ENCODE assay signal across 2 cellular contexts in the genomic region with DNA sequence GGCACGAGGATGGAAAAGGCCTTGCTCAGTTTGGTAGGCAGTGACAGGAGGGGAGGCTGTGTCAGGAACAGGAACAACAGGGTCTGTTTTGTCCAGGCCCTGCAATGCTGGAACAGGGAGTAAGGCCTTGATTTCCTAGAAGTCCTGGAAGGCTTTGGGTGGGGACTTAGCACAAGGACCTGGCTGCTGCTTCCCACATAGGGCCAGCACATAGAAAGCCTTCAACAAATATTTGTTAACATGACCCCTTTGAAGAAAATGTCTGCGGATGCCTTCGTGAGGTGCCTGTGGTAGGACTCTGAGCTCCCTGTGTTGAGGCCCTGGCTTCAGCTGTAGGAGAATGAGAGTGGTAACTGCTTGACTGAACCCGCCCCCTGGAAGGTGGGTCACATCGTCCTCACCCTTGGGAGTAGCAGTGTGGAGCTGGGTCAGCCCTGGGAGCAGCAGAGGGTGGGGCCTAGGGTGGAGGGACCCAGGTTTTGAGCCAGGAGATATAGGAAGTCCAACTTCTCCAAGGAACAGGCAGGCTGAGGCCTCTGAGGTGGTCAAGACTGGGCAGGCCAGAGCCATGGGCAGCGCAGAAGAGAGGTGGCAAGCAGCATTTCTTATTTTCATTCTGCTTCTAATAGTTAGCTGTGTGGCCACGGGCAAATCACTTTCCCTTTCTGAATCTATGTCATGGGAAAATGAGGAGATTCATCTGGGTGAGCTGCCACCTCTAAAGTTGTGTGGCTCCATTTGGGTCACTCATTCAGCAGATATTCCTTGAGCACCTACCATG.
TF ChIP-seq lines count a peak whose summit lies in the region.

No MANE protein-coding gene starts in this region.

TF ChIP-seq in IMR-90, 13 proteins besides CTCF, POLR2A, EP300 and RAD21:
- TF ChIP-seq SMC3 (IDR thresholded peaks at IDR 0.05; ENCODE audit: low read depth, low read length) (no peak), BHLHE40 (IDR thresholded peaks at IDR 0.05; ENCODE audit: low read depth, low read length) (no peak), RCOR1 (IDR thresholded peaks at IDR 0.05; ENCODE audit: insufficient replicate concordance, low read length) (no peak), CEBPB (IDR thresholded peaks at IDR 0.05; ENCODE audit: low read depth, low read length) (no peak), MXI1 (IDR thresholded peaks at IDR 0.05; ENCODE audit: borderline replicate concordance, low read depth, low read length) (no peak), MAZ (IDR thresholded peaks at IDR 0.05; ENCODE audit: borderline replicate concordance, low read depth, low read length) (no peak), FOS (IDR thresholded peaks at IDR 0.05; ENCODE audit: low read depth, low read length) (no peak), RFX5 (IDR thresholded peaks at IDR 0.05; ENCODE audit: low read depth, low read length) (no peak), NFE2L2 (IDR thresholded peaks at IDR 0.05; ENCODE audit: low read depth, low read length) (no peak)
- TF ChIP-seq, protein P1, sequence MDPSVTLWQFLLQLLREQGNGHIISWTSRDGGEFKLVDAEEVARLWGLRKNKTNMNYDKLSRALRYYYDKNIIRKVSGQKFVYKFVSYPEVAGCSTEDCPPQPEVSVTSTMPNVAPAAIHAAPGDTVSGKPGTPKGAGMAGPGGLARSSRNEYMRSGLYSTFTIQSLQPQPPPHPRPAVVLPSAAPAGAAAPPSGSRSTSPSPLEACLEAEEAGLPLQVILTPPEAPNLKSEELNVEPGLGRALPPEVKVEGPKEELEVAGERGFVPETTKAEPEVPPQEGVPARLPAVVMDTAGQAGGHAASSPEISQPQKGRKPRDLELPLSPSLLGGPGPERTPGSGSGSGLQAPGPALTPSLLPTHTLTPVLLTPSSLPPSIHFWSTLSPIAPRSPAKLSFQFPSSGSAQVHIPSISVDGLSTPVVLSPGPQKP (IDR thresholded peaks at IDR 0.05; ENCODE audit: borderline replicate concordance, low read depth, low read length) = no peak

TF ChIP-seq in endothelial cell of umbilical vein, 7 proteins besides CTCF, POLR2A, EP300 and RAD21:
- no peak for TF ChIP-seq GATA2 (IDR thresholded peaks at IDR 0.05; ENCODE audit: insufficient read depth, insufficient read length, low read depth, low read length)
- TF ChIP-seq, protein P2, sequence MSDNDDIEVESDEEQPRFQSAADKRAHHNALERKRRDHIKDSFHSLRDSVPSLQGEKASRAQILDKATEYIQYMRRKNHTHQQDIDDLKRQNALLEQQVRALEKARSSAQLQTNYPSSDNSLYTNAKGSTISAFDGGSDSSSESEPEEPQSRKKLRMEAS (IDR thresholded peaks at IDR 0.05; ENCODE audit: insufficient read depth, insufficient read length) = no peak
- TF ChIP-seq FOS (IDR thresholded peaks at IDR 0.05; ENCODE audit: borderline replicate concordance, insufficient read depth, low read length) = no peak
- TF ChIP-seq EZH2 (IDR thresholded peaks at IDR 0.05; ENCODE audit: borderline replicate concordance, low read depth, low read length, severe bottlenecking) = no peak
- TF ChIP-seq JUN (IDR thresholded peaks at IDR 0.05; ENCODE audit: borderline replicate concordance, insufficient read depth, insufficient read length, low read depth) = no peak
- TF ChIP-seq MYC (IDR thresholded peaks at IDR 0.05; ENCODE audit: low read depth, low read length) = no peak
- TF ChIP-seq POLR2AphosphoS5 (IDR thresholded peaks at IDR 0.05; ENCODE audit: insufficient read depth, low read depth, low read length) = no peak
